In the genomic region with DNA sequence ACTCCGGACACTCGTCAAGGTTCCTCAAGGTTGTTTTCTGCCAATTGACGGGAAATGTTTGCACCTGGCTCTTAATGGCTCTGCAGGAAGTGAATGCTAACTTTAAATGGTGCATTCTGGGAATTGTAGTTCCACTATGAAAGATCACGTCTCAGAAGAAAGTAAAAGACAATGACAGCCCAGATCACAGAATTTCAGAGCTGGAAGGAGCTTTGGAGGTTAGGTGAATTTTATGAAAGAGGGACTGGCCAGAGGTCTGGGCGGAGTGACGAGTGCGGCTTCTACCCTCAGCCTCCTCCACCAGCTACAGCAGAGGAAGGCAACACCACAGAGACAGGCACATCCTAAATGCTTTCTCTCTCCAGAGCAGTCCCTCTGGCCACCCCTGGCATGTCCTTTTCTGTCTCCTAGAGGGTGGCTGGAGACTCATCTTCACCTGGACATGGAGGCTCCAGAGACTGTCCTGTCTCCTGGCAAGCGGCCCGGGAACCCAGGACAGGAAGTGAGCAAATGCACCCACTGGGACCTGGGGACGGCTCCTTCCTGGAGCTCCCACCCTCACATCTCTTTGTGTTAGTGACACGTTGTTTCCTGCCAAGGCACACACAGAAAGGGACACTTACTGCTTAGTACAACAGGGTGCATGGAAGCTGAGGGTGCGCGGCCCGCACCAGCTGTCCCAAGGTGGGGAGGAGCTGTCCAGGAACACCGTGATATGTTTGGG, we compare ENCODE assay signal across 8 cellular contexts. TPM values are rescaled to one million over a fixed set of nuclear protein-coding genes. Genes with fewer than 3 reads are reported as not detected.
DNase-seq lines count a peak whose midpoint lies in the region; ATAC-seq and TF ChIP-seq lines count a peak whose summit lies in the region.

No MANE protein-coding gene starts in this region.

- ATAC-seq in HG02973 (IDR thresholded peaks at IDR 0.05; ENCODE audit: unreplicated experiment), result peak; percentile 53
- ATAC-seq in esophagus mucosa, result peak; percentile 27
- ATAC-seq in gastrocnemius medialis, result peak; percentile 59 to 81
- no peak for ATAC-seq in HG02870 (IDR thresholded peaks at IDR 0.05; ENCODE audit: unreplicated experiment)

- H3K36me3 ChIP-seq in ES-I3 (ENCODE audit: insufficient read depth, low read length) (no peaks in the 10 kb centered on the region), gastrocnemius medialis (no peaks in the 10 kb centered on the region)

- no peaks in the 10 kb centered on the region for H3K27me3 ChIP-seq in gastrocnemius medialis

- no peak for TF ChIP-seq CTCF in gastrocnemius medialis (IDR thresholded peaks at IDR 0.05 in 4 of 5, conservative IDR thresholded peaks at IDR 0.05 in 1 of 5)

- peak overlapping the region; percentile 26; the same call in 1 of the 2 replicates for H3K9ac ChIP-seq in ES-I3 (ENCODE audit: low read depth, low read length)

- TF ChIP-seq POLR2A in gastrocnemius medialis (IDR thresholded peaks at IDR 0.05), result no peak

- H3K9me3 ChIP-seq in ES-I3 (ENCODE audit: control insufficient read depth, insufficient read depth, low read length) (no peaks in the 10 kb centered on the region), gastrocnemius medialis (no peaks in the 10 kb centered on the region)

- H3K27ac ChIP-seq in gastrocnemius medialis, result peak overlapping the region; percentile 24 to 75 (median 74)

- DNase-seq in UCSD-AML1 (lab: John Stamatoyannopoulos, UW; ENCODE audit: unreplicated experiment) (peak; percentile 36), gastrocnemius medialis (no peak), nucleus accumbens (lab: John Stamatoyannopoulos, UW) (no peak)
- DNase-seq in stimulated activated CD4-positive, alpha-beta T cell treated with anti-CD3 and anti-CD28 coated beads, Interleukin-4, amount 100 ng/mL, for 1 hour, result no peak

- H3K4me1 ChIP-seq in ES-I3 (ENCODE audit: insufficient read depth, low read length) (peaks cover 7% of the 10 kb centered on the region), gastrocnemius medialis (peaks cover 14 to 22% of the 10 kb centered on the region in 2 donors)

- H3K4me3 ChIP-seq in gastrocnemius medialis, result peak overlapping the region; percentile 44 to 55 (median 49)

- intact Hi-C loops in gastrocnemius medialis (cut with DNase I; ENCODE audit: low total_unique reads), result loop anchor here (2.0 kb wide), 1 partner anchor 19 kb away; a partner anchor contains a TSS

- in situ Hi-C loops in gastrocnemius medialis (cut with MboI; ENCODE audit: low sequenced_read_pairs in 4 of 4), result no loop called here

RNA-seq across cellular contexts. Expression of a gene that starts 19.4 kb away (rescaled TPM):
- total RNA-seq in esophagus mucosa (38.9 TPM), gastrocnemius medialis (10 to 100 TPM; 71.3 to 83.3 (median 79.9) TPM)

RNA-seq across cellular contexts. Expression of a gene that starts 19.9 kb away (rescaled TPM):
- 38.3 TPM for total RNA-seq in esophagus mucosa
- total RNA-seq in gastrocnemius medialis, result 10 to 100 TPM; 32.0 to 57.5 (median 49.8) TPM

RNA-seq across cellular contexts. Expression of a gene that starts 59.0 kb away (rescaled TPM):
- 35.0 TPM for total RNA-seq in esophagus mucosa
- total RNA-seq in gastrocnemius medialis, result 1 to 10 TPM in 3 of 4 donors, under 1 TPM in 1; 0.92 to 4.7 (median 2.3) TPM
